8 cellular contexts compared by ENCODE assay signal in the genomic region with DNA sequence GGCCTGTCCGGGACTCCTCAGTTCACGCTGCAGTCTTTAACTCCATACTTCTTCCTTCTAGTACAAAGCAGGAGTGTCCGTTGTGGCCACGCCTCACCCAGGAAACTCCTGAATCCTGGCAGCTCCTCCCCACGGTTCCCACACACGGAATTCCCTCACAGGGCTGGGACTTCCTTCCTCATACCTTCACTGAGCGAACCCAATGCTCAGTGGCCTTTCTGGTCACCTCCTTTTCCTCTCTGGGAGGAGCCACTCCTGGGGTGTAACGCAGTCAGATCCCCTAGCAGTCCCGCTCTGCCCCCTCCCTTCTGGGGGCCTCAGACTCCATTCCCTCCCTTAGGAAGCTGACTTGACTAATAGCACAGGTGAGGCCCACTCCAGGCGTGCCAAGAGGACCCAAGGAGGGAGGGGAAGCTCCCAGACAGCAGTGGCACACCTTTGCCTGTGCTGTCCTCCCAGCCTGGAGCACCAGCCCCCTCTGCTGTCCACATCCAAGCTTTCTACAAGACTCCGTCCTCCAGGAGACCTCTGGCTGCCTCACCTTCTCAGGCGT. TPM values are rescaled to one million over a fixed set of nuclear protein-coding genes. Genes with fewer than 3 reads are reported as not detected.
DNase-seq lines count a peak whose midpoint lies in the region; ATAC-seq and TF ChIP-seq lines count a peak whose summit lies in the region.

TSS of gene SLC52A3 (minus strand) at position 75 of the 553 bp plus-strand sequence. CDS start 2,726 bp downstream, outside the sequence.

- no peak within 1 kb of the TSS for H2BK5ac ChIP-seq in mesenchymal stem cell (ENCODE audit: low read depth, low read length, poor library complexity, severe bottlenecking)

- peak within 1 kb of the TSS; percentile 24 for H3K27ac ChIP-seq in caudate nucleus (ENCODE audit: low read depth, low read length)
- H3K27ac ChIP-seq in mesenchymal stem cell (ENCODE audit: low read length, poor library complexity, severe bottlenecking), result no peak within 1 kb of the TSS
- H3K27ac ChIP-seq in spleen, result no peak within 1 kb of the TSS

- no peak within 1 kb of the TSS for H3K9ac ChIP-seq in mesenchymal stem cell (ENCODE audit: low read length)

- H3K18ac ChIP-seq in mesenchymal stem cell (ENCODE audit: low read depth in 1 of 2, low read length in 2 of 2), result no peak within 1 kb of the TSS

- no peaks in the 10 kb centered on the region for H3K27me3 ChIP-seq in Caco-2 (replicated peaks; ENCODE audit: control insufficient read depth, insufficient read depth, low read length)
- H3K27me3 ChIP-seq in mesenchymal stem cell (ENCODE audit: control insufficient read depth in 1 of 2, insufficient read depth in 1 of 2, low read length in 2 of 2), result peaks cover 0 to 48% of the 10 kb centered on the region in 2 experiments
- peaks cover 0 to 42% (median 0%) of the 10 kb centered on the region in 7 donors for H3K27me3 ChIP-seq in spleen (replicated peaks in 1 of 7)

- TF ChIP-seq CTCF in Caco-2 (IDR thresholded peaks at IDR 0.05; ENCODE audit: insufficient read depth in 1 of 2, low read depth in 1 of 2, low read length in 1 of 2, severe bottlenecking in 1 of 2, unreplicated experiment in 1 of 2) (peak; percentile 12 to 48), spleen (IDR thresholded peaks at IDR 0.05 in 8 of 11, conservative IDR thresholded peaks at IDR 0.05 in 3 of 11) (no peak)

- no peak for TF ChIP-seq POLR2A in spleen (IDR thresholded peaks at IDR 0.05)

- H3K4me3 ChIP-seq in Caco-2 (ENCODE audit: low read depth, low read length) (no peak within 1 kb of the TSS), mesenchymal stem cell (ENCODE audit: insufficient read depth in 1 of 2, low read depth in 1 of 2, low read length in 2 of 2) (no peak within 1 kb of the TSS), spleen (peak within 1 kb of the TSS in 1 of 8 donors; percentile 4)

- no peak within 1 kb of the TSS for H3K23ac ChIP-seq in mesenchymal stem cell (ENCODE audit: low read length in 2 of 2)

- H2AK5ac ChIP-seq in mesenchymal stem cell (ENCODE audit: low read length, severe bottlenecking), result no peak within 1 kb of the TSS

- H3K9me3 Mint-ChIP-seq in Caco-2 (ENCODE audit: unreplicated experiment), result no peaks in the 10 kb centered on the region

- in situ Hi-C loops in KBM-7 (cut with MboI; ENCODE audit: low pct_unique_long_range_greater_than_20kb, low sequenced_read_pairs), result no loop called here

- H3K4me2 ChIP-seq in mesenchymal stem cell (ENCODE audit: low read length, poor library complexity, severe bottlenecking), result no peak within 1 kb of the TSS

- ATAC-seq in HG02610 (IDR thresholded peaks at IDR 0.05; ENCODE audit: unreplicated experiment) (no peak), HG03039 (IDR thresholded peaks at IDR 0.05; ENCODE audit: unreplicated experiment) (no peak), GM18502 (IDR thresholded peaks at IDR 0.05; ENCODE audit: poor library complexity, unreplicated experiment) (no peak)

- H2BK12ac ChIP-seq in mesenchymal stem cell (ENCODE audit: low read length in 2 of 2), result no peak within 1 kb of the TSS

- no peak within 1 kb of the TSS for H4K8ac ChIP-seq in mesenchymal stem cell (ENCODE audit: low read length)

- DNase-seq in Caco-2 (peak; percentile 59 to 81), KBM-7 (peak; percentile 60), caudate nucleus (lab: John Stamatoyannopoulos, UW) (no peak), mesenchymal stem cell (no peak), spleen (no peak)

- BruUV-seq in Caco-2 (replicated peaks; lab: Mats Ljungman, UMichigan), result no TSS peak

- 71% methylated on average over 12 of the region's 12 CpGs for WGBS in mesenchymal stem cell
- WGBS in spleen, 5 donors, result 41 to 60% (median 48%) methylated on average over 12 of the region's 12 CpGs

- H3K9me3 ChIP-seq in Caco-2 (no peaks in the 10 kb centered on the region), mesenchymal stem cell (ENCODE audit: control insufficient read depth, low read length) (peaks cover 5% of the 10 kb centered on the region), spleen (peaks cover 0 to 5% (median 0%) of the 10 kb centered on the region in 8 donors)

- H2AFZ ChIP-seq in mesenchymal stem cell (ENCODE audit: low read depth, low read length), result no peak within 1 kb of the TSS

- POLR2A ChIA-PET in Caco-2 (lab: Charles Lee), result no interaction called here

- H3K4me1 ChIP-seq in Caco-2 (no peaks in the 10 kb centered on the region), mesenchymal stem cell (ENCODE audit: control insufficient read depth, insufficient read depth, low read depth, low read length) (no peaks in the 10 kb centered on the region), spleen (no peaks in the 10 kb centered on the region)

- H3K36me3 ChIP-seq in Caco-2 (ENCODE audit: control insufficient read depth, insufficient read depth, low read length), result no peaks in the 10 kb centered on the region
- no peaks in the 10 kb centered on the region for H3K36me3 ChIP-seq in mesenchymal stem cell (ENCODE audit: control insufficient read depth in 1 of 2, insufficient read depth in 2 of 2, low read depth in 1 of 2, low read length in 2 of 2)
- no peaks in the 10 kb centered on the region for H3K36me3 ChIP-seq in spleen

- no peak within 1 kb of the TSS for H2BK15ac ChIP-seq in mesenchymal stem cell (ENCODE audit: low read depth, poor library complexity, severe bottlenecking)

- intact Hi-C loops in Caco-2 (cut with micrococcal nuclease; ENCODE audit: unreplicated experiment), result no loop called here
- intact Hi-C loops in spleen (cut with DNase I; ENCODE audit: low total_unique reads), result no loop called here

- no peak within 1 kb of the TSS for H3K4me3 Mint-ChIP-seq in Caco-2 (ENCODE audit: unreplicated experiment)

- CTCF ChIA-PET in Caco-2 (lab: Charles Lee), result interaction anchor here (0.5 to 1.5 kb wide), 5 partner anchors 29 to 186 kb away, joined by 3 to 14 read pairs (median 3); no protein-coding TSS in a partner anchor

- H3K27ac Mint-ChIP-seq in Caco-2 (ENCODE audit: unreplicated experiment), result no peak within 1 kb of the TSS

- H2BK120ac ChIP-seq in mesenchymal stem cell (ENCODE audit: low read depth, low read length), result peak within 1 kb of the TSS; percentile 3

- H4K91ac ChIP-seq in mesenchymal stem cell (ENCODE audit: low read length), result peak within 1 kb of the TSS; percentile 46

- no peak within 1 kb of the TSS for H3K14ac ChIP-seq in mesenchymal stem cell (ENCODE audit: low read length in 2 of 2)

- peaks cover 14% of the 10 kb centered on the region for H3K4me1 Mint-ChIP-seq in Caco-2 (ENCODE audit: low read depth, unreplicated experiment)

- H3K36me3 Mint-ChIP-seq in Caco-2 (ENCODE audit: insufficient read depth, unreplicated experiment), result peaks cover 4% of the 10 kb centered on the region

- no peak within 1 kb of the TSS for H3K4ac ChIP-seq in mesenchymal stem cell (ENCODE audit: low read depth in 1 of 2, low read length in 2 of 2)

- H3K27me3 Mint-ChIP-seq in Caco-2 (ENCODE audit: insufficient read depth, unreplicated experiment), result peaks cover 4% of the 10 kb centered on the region

- H3K79me1 ChIP-seq in mesenchymal stem cell (replicated peaks; ENCODE audit: low read length, poor library complexity, severe bottlenecking), result no peaks in the 10 kb centered on the region

RNA-seq across cellular contexts. Expression of gene SLC52A3, which starts in this region (rescaled TPM):
- 0.50 and 0.56 TPM in 2 replicates for total RNA-seq in Caco-2 (2022)
- polyA plus RNA-seq in mesenchymal stem cell (2013, experiment 1 of 2), result not detected
- not detected for polyA plus RNA-seq in mesenchymal stem cell (2013, experiment 2 of 2)
- under 1 TPM in 4 of 7 donors, not detected in 3; 0.17 to 0.44 (median 0.27) TPM for total RNA-seq in spleen
- under 1 TPM; 0.03 to 0.08 (median 0.04) TPM for polyA plus RNA-seq in spleen

Comparison
In these comparisons a context has a peak if more than half of its experiments do, and no peak if none do; other contexts are left out.
1. Peak in DNase-seq in Caco-2; RNA of the gene not detected or under 1 TPM.
2. CTCF ChIP-seq: peak in Caco-2 (2 of 2); none in spleen (0 of 11).